ENCODE assay signal across 8 cellular contexts in genomic region chr16:15054357-15055140, GRCh38. TPM values are rescaled to one million over a fixed set of nuclear protein-coding genes. Genes with fewer than 3 reads are reported as not detected.
A peak's percentile ranks its signal among the peaks of the same experiment; 100 is the strongest.
DNase-seq lines count a peak whose midpoint lies in the region; TF ChIP-seq lines count a peak whose summit lies in the region.

No MANE protein-coding gene starts in this region.

- POLR2A ChIA-PET in RWPE1 (lab: Yijun Ruan, JAX; ENCODE audit: low non-redundant PET), result no interaction called here

- CTCF ChIA-PET in RWPE1 (lab: Yijun Ruan, JAX), result no interaction called here

- TF ChIP-seq CTCF in GM06990 (IDR thresholded peaks at IDR 0.05; ENCODE audit: insufficient read depth, low read length, poor library complexity, severe bottlenecking) (no peak), RWPE1 (conservative IDR thresholded peaks at IDR 0.05; ENCODE audit: low read depth) (no peak), fibroblast of lung (conservative IDR thresholded peaks at IDR 0.05 in 1 of 2, IDR thresholded peaks at IDR 0.05 in 1 of 2; ENCODE audit: low read depth in 1 of 2, low read length in 2 of 2) (no peak), progenitor cell of endocrine pancreas (IDR thresholded peaks at IDR 0.05; ENCODE audit: unreplicated experiment) (no peak)

- H3K4me1 ChIP-seq in fibroblast of lung (ENCODE audit: control insufficient read depth, extremely low read depth, insufficient read depth, low read length), result no peaks in the 10 kb centered on the region

- H3K4me3 ChIP-seq in GM06990 (replicated peaks; ENCODE audit: low read depth, low read length), result peak overlapping the region; percentile 93
- peak overlapping the region; percentile 78 to 98 (median 93) for H3K4me3 ChIP-seq in fibroblast of lung (replicated peaks in 1 of 4; ENCODE audit: control extremely low read depth in 1 of 4, insufficient read depth in 1 of 4, low read depth in 3 of 4, low read length in 4 of 4)

- H3K36me3 Mint-ChIP-seq in progenitor cell of endocrine pancreas (ENCODE audit: insufficient read depth), result peaks cover 13% of the 10 kb centered on the region

- no peaks in the 10 kb centered on the region for H3K9me3 ChIP-seq in fibroblast of lung (ENCODE audit: control insufficient read depth, insufficient read depth, low read depth, low read length)

- no peaks in the 10 kb centered on the region for H3K27me3 ChIP-seq in GM06990 (replicated peaks; ENCODE audit: control insufficient read depth, insufficient read depth, low read length)
- H3K27me3 ChIP-seq in fibroblast of lung (ENCODE audit: control insufficient read depth, insufficient read depth, low read length), result no peaks in the 10 kb centered on the region

- no peak for DNase-seq in GM06990 (ENCODE audit: extremely low read depth, insufficient read length)
- DNase-seq in RWPE1 (ENCODE audit: low spot score), result no peak
- no peak for DNase-seq in fibroblast of lung (ENCODE audit: low read depth in 2 of 2)
- no peak for DNase-seq in progenitor cell of endocrine pancreas (ENCODE audit: low spot score, unreplicated experiment)
- DNase-seq in hippocampal formation (lab: John Stamatoyannopoulos, UW), result no peak
- no peak for DNase-seq in effector CD8-positive, alpha-beta T cell (lab: John Stamatoyannopoulos, UW)
- DNase-seq in NCI-H2029 treated with DMSO at 0.1 percent for 48 hours (lab: John Stamatoyannopoulos, UW), result no peak
- no peak for DNase-seq in NCI-H510A (lab: John Stamatoyannopoulos, UW)

- no peak overlapping the region for H3K9ac ChIP-seq in fibroblast of lung (ENCODE audit: insufficient read depth, low read length)

- H2AFZ ChIP-seq in fibroblast of lung (ENCODE audit: low read length), result peak overlapping the region; percentile 6

- peak overlapping the region; percentile 86 for H3K4me3 Mint-ChIP-seq in progenitor cell of endocrine pancreas (ENCODE audit: low read depth)

- H3K4me2 ChIP-seq in fibroblast of lung (ENCODE audit: extremely low read depth, insufficient read depth, low read length), result peak overlapping the region; percentile 77

- peaks cover 37% of the 10 kb centered on the region for H3K4me1 Mint-ChIP-seq in progenitor cell of endocrine pancreas (ENCODE audit: low read depth)

- H3K79me2 ChIP-seq in fibroblast of lung (ENCODE audit: control insufficient read depth, insufficient read depth, low read length), result peaks cover 37% of the 10 kb centered on the region

- H3K36me3 ChIP-seq in GM06990 (ENCODE audit: control insufficient read depth, insufficient read depth, low read length), result no peaks in the 10 kb centered on the region; the same call in 1 of the 2 replicates
- no peaks in the 10 kb centered on the region for H3K36me3 ChIP-seq in fibroblast of lung (ENCODE audit: control insufficient read depth, insufficient read depth, low read length)

- H3K9me3 Mint-ChIP-seq in progenitor cell of endocrine pancreas (ENCODE audit: low read depth), result no peaks in the 10 kb centered on the region

- peak overlapping the region; percentile 88 for H3K27ac Mint-ChIP-seq in progenitor cell of endocrine pancreas

- H4K20me1 ChIP-seq in fibroblast of lung (ENCODE audit: control insufficient read depth, extremely low read depth, insufficient read depth, low read length), result no peaks in the 10 kb centered on the region

- H3K27ac ChIP-seq in RWPE1 (peak overlapping the region; percentile 79; the same call in 1 of the 2 replicates), fibroblast of lung (ENCODE audit: insufficient read depth, low read length) (no peak overlapping the region)

- H3K27me3 Mint-ChIP-seq in progenitor cell of endocrine pancreas, result no peaks in the 10 kb centered on the region

RNA-seq across cellular contexts. Expression of gene NTAN1, which starts 1.3 kb away (rescaled TPM):
- total RNA-seq in fibroblast of lung, result 111 and 147 TPM in 2 replicates
- 114 and 135 TPM in 2 replicates for polyA plus RNA-seq in fibroblast of lung
- 74.6 and 91.3 TPM in 2 replicates for polyA plus RNA-seq in fibroblast of lung (2012)
- 90.5 and 93.1 TPM in 2 replicates for polyA minus RNA-seq in fibroblast of lung (ENCODE audit: low replicate concordance)
- 50.0 and 52.0 TPM in 2 replicates for total RNA-seq in progenitor cell of endocrine pancreas

RNA-seq across cellular contexts. Expression of gene RRN3, which starts 39.5 kb away (rescaled TPM):
- total RNA-seq in fibroblast of lung (38.3 and 43.6 TPM in 2 replicates), progenitor cell of endocrine pancreas (36.9 and 40.0 TPM in 2 replicates)
- polyA plus RNA-seq in fibroblast of lung, result 28.9 and 32.5 TPM in 2 replicates
- polyA plus RNA-seq in fibroblast of lung (2012), result 16.4 and 20.6 TPM in 2 replicates
- 9.1 and 18.3 TPM in 2 replicates for polyA minus RNA-seq in fibroblast of lung (ENCODE audit: low replicate concordance)
